Comparison of ENCODE assay signal across 1 cellular context in the genomic region with DNA sequence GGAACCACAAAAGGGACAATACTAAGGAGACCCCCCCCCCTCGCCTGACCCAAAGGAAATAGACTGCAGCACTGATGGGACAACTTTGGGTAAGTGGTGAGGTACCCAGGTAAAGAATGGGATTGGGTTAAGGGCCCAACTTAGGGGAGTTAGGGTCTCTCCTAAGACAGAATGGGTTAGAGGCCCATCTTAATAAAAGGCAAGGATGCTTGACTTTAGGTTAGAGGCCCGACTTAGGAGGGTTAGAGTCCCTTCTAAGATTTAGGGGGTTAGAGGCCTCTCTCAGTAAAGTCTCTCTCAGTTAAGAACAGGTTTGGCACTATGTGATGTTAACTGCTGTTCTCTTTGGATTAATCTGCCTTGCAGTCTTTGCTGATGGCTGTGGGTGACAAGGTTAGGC.
TF ChIP-seq lines count a peak whose summit lies in the region.

No MANE protein-coding gene starts in this region.

TF ChIP-seq in K562, 482 proteins besides CTCF, POLR2A, EP300 and RAD21 (continued from another document):
- TF ChIP-seq, protein P1, sequence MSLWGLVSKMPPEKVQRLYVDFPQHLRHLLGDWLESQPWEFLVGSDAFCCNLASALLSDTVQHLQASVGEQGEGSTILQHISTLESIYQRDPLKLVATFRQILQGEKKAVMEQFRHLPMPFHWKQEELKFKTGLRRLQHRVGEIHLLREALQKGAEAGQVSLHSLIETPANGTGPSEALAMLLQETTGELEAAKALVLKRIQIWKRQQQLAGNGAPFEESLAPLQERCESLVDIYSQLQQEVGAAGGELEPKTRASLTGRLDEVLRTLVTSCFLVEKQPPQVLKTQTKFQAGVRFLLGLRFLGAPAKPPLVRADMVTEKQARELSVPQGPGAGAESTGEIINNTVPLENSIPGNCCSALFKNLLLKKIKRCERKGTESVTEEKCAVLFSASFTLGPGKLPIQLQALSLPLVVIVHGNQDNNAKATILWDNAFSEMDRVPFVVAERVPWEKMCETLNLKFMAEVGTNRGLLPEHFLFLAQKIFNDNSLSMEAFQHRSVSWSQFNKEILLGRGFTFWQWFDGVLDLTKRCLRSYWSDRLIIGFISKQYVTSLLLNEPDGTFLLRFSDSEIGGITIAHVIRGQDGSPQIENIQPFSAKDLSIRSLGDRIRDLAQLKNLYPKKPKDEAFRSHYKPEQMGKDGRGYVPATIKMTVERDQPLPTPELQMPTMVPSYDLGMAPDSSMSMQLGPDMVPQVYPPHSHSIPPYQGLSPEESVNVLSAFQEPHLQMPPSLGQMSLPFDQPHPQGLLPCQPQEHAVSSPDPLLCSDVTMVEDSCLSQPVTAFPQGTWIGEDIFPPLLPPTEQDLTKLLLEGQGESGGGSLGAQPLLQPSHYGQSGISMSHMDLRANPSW (CRISPR knock-in tag; IDR thresholded peaks at IDR 0.05) = no peak
- TF ChIP-seq, protein P2, sequence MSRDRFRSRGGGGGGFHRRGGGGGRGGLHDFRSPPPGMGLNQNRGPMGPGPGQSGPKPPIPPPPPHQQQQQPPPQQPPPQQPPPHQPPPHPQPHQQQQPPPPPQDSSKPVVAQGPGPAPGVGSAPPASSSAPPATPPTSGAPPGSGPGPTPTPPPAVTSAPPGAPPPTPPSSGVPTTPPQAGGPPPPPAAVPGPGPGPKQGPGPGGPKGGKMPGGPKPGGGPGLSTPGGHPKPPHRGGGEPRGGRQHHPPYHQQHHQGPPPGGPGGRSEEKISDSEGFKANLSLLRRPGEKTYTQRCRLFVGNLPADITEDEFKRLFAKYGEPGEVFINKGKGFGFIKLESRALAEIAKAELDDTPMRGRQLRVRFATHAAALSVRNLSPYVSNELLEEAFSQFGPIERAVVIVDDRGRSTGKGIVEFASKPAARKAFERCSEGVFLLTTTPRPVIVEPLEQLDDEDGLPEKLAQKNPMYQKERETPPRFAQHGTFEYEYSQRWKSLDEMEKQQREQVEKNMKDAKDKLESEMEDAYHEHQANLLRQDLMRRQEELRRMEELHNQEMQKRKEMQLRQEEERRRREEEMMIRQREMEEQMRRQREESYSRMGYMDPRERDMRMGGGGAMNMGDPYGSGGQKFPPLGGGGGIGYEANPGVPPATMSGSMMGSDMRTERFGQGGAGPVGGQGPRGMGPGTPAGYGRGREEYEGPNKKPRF (IDR thresholded peaks at IDR 0.05; ENCODE audit: low read depth, low read length) = no peak
- TF ChIP-seq KLF13 (tag; IDR thresholded peaks at IDR 0.05; ENCODE audit: borderline replicate concordance, low read depth) (no peak), ZEB2 (IDR thresholded peaks at IDR 0.05) (no peak), SMARCA5 (IDR thresholded peaks at IDR 0.05) (no peak), TARDBP (IDR thresholded peaks at IDR 0.05) (no peak), HEY1 (CRISPR knock-in tag; IDR thresholded peaks at IDR 0.05; ENCODE audit: borderline replicate concordance) (no peak), U2AF2 (optimal IDR thresholded peaks at IDR 0.05; ENCODE audit: low read depth, low read length) (no peak), NR2F6 (CRISPR knock-in tag; IDR thresholded peaks at IDR 0.05) (no peak), PRMT5 (CRISPR knock-in tag; IDR thresholded peaks at IDR 0.05) (no peak), RUNX1 (IDR thresholded peaks at IDR 0.05; ENCODE audit: low read depth) (no peak)
- TF ChIP-seq, protein P3, sequence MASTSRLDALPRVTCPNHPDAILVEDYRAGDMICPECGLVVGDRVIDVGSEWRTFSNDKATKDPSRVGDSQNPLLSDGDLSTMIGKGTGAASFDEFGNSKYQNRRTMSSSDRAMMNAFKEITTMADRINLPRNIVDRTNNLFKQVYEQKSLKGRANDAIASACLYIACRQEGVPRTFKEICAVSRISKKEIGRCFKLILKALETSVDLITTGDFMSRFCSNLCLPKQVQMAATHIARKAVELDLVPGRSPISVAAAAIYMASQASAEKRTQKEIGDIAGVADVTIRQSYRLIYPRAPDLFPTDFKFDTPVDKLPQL (IDR thresholded peaks at IDR 0.05; ENCODE audit: extremely low read depth, insufficient read length) = no peak
- TF ChIP-seq, protein P4, sequence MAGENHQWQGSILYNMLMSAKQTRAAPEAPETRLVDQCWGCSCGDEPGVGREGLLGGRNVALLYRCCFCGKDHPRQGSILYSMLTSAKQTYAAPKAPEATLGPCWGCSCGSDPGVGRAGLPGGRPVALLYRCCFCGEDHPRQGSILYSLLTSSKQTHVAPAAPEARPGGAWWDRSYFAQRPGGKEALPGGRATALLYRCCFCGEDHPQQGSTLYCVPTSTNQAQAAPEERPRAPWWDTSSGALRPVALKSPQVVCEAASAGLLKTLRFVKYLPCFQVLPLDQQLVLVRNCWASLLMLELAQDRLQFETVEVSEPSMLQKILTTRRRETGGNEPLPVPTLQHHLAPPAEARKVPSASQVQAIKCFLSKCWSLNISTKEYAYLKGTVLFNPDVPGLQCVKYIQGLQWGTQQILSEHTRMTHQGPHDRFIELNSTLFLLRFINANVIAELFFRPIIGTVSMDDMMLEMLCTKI (IDR thresholded peaks at IDR 0.05; ENCODE audit: partially characterized antibody) = no peak
